ENCODE assay signal across 8 cellular contexts in the genomic region with DNA sequence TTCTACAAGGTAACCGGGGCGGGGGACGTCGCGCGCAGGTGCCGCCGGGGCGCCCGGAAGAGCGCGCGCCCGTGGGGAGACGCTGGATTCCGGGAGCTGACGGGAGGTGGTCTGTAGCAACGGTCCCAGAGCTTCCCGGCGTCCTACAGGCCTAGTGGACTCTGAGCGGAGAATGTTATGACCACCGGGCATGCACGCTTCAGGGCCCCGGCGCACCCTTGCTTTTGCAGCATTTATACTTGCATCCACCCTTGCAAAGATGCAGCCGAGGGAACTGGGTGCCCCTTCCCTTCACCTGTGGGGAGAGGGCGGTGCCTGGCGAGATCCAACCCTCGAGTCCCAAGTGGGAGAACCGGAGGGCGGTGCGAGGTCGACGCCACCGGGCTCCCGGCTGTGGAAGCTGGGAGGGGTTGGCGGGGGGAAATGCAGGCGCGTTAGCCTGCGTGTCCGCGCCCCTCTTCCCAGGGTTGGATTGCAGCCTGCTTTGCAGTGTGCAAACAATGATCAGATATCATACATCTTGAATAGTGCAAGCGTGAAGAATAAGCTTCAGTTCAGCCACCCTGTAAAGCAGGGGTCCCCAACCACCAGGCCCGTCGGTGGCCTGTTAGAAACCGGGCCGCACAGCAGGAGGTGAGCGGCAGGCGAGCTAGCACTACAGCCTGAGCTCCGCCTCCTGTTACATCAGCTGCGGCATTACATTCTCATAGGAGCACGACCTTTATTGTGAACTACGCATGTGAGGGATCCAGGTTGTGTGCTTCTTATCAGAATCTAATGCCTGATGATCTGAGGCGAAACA. TPM values are rescaled to one million over a fixed set of nuclear protein-coding genes. Genes with fewer than 3 reads are reported as not detected.
DNase-seq lines count a peak whose midpoint lies in the region; ATAC-seq and TF ChIP-seq lines count a peak whose summit lies in the region.

No MANE protein-coding gene starts in this region.

- CTCF ChIA-PET in PC-3 (lab: Charles Lee), result interaction anchor here (0.6 to 1.4 kb wide), 2 partner anchors 69 to 1262 kb away, joined by 4 to 15 read pairs; no protein-coding TSS in a partner anchor

- H3K27me3 Mint-ChIP-seq in nephron progenitor cell (ENCODE audit: low read depth, poor library complexity), result no peaks in the 10 kb centered on the region
- H3K27me3 Mint-ChIP-seq in stimulated activated naive CD8-positive, alpha-beta T cell treated with anti-CD3 and anti-CD28 coated beads, Interleukin-15, Interleukin-2, amounts not matched to agents 100 ng/mL and 50 ng/mL, for 24 hours, result no peaks in the 10 kb centered on the region

- H3K27me3 ChIP-seq in HUES64 (ENCODE audit: insufficient read depth, low read length) (no peaks in the 10 kb centered on the region), PC-3 (ENCODE audit: low read length) (no peaks in the 10 kb centered on the region)

- peaks cover 70% of the 10 kb centered on the region for H3K79me2 ChIP-seq in PC-3 (ENCODE audit: low read length)

- peaks cover 39% of the 10 kb centered on the region for H3K36me3 ChIP-seq in HUES64 (ENCODE audit: insufficient read depth, low read length)
- H3K36me3 ChIP-seq in PC-3 (ENCODE audit: low read depth, low read length), result peaks cover 11% of the 10 kb centered on the region

- no peaks in the 10 kb centered on the region for H3K9me2 ChIP-seq in PC-3 (replicated peaks; ENCODE audit: low read length)

- peaks cover 10% of the 10 kb centered on the region for H3K4me1 ChIP-seq in HUES64 (ENCODE audit: insufficient read depth, low read length)
- H3K4me1 ChIP-seq in PC-3 (ENCODE audit: insufficient read depth, low read length), result peaks cover 44% of the 10 kb centered on the region

- peak overlapping the region; percentile 96 for H3K27ac Mint-ChIP-seq in nephron progenitor cell
- peak overlapping the region; percentile 98 for H3K27ac Mint-ChIP-seq in stimulated activated naive CD8-positive, alpha-beta T cell treated with anti-CD3 and anti-CD28 coated beads, Interleukin-15, Interleukin-2, amounts not matched to agents 100 ng/mL and 50 ng/mL, for 24 hours

- peaks cover 15% of the 10 kb centered on the region for H3F3A ChIP-seq in PC-3 (ENCODE audit: low read length, unreplicated experiment)

- H3K9ac ChIP-seq in HUES64 (ENCODE audit: low read depth, low read length) (peak overlapping the region; percentile 96), PC-3 (ENCODE audit: low read length) (peak overlapping the region; percentile 86)

- H3K4me3 ChIP-seq in HUES64 (ENCODE audit: low read length) (peak overlapping the region; percentile 87), PC-3 (ENCODE audit: low read length) (peak overlapping the region; percentile 92), fibroblast of mammary gland (ENCODE audit: control insufficient read depth, low read depth, low read length) (peak overlapping the region; percentile 88)

- H2AFZ ChIP-seq in PC-3 (ENCODE audit: low read length), result peak overlapping the region; percentile 91

- DNase-seq in C1 segment of cervical spinal cord (lab: John Stamatoyannopoulos, UW) (peak in 11 of 14 donors; percentile 29 to 83 (median 48)), PC-3 (peak; percentile 84), activated T-helper 1 cell treated with Interleukin-2 at 50 U/mL for 16 hours (ENCODE audit: low read depth) (peak; percentile 55), fibroblast of mammary gland (ENCODE audit: low read depth) (peak; percentile 74), nephron progenitor cell (peak; percentile 58)

- BruUV-seq in PC-3 (replicated peaks; lab: Mats Ljungman, UMichigan), result no TSS peak

- H3K36me3 Mint-ChIP-seq in nephron progenitor cell (ENCODE audit: low read depth), result peaks cover 53% of the 10 kb centered on the region
- H3K36me3 Mint-ChIP-seq in stimulated activated naive CD8-positive, alpha-beta T cell treated with anti-CD3 and anti-CD28 coated beads, Interleukin-15, Interleukin-2, amounts not matched to agents 100 ng/mL and 50 ng/mL, for 24 hours (ENCODE audit: low read depth), result peaks cover 42% of the 10 kb centered on the region

- H4K20me1 ChIP-seq in PC-3 (ENCODE audit: low read length), result peaks cover 26% of the 10 kb centered on the region

- H3K9me3 Mint-ChIP-seq in nephron progenitor cell, result peaks cover 13% of the 10 kb centered on the region
- peaks cover 7% of the 10 kb centered on the region for H3K9me3 Mint-ChIP-seq in stimulated activated naive CD8-positive, alpha-beta T cell treated with anti-CD3 and anti-CD28 coated beads, Interleukin-15, Interleukin-2, amounts not matched to agents 100 ng/mL and 50 ng/mL, for 24 hours

- POLR2A ChIA-PET in PC-3 (lab: Charles Lee; ENCODE audit: unreplicated experiment), result interaction anchor here (0.5 to 0.6 kb wide), 2 partner anchors 59 to 69 kb away, joined by 4 to 11 read pairs; no protein-coding TSS in a partner anchor

- peak; percentile 27 for ATAC-seq in GM19468 (IDR thresholded peaks at IDR 0.05; ENCODE audit: extremely low read depth, unreplicated experiment)
- ATAC-seq in PC-3, result peak; percentile 39

- H3K4me3 Mint-ChIP-seq in nephron progenitor cell, result peak overlapping the region; percentile 88
- peak overlapping the region; percentile 99 for H3K4me3 Mint-ChIP-seq in stimulated activated naive CD8-positive, alpha-beta T cell treated with anti-CD3 and anti-CD28 coated beads, Interleukin-15, Interleukin-2, amounts not matched to agents 100 ng/mL and 50 ng/mL, for 24 hours

- H3K4me2 ChIP-seq in PC-3 (ENCODE audit: low read length), result peak overlapping the region; percentile 85

- WGBS in HUES64, result 2% methylated on average over 53 of the region's 54 CpGs

- intact Hi-C loops in PC-3 (cut with micrococcal nuclease), result loop anchor here (1.0 to 10.0 kb wide), 4 partner anchors 69 to 371 kb away; a partner anchor contains a TSS

- H3K27ac ChIP-seq in HUES64 (ENCODE audit: low read depth, low read length) (peak overlapping the region; percentile 97), PC-3 (ENCODE audit: low read length) (peak overlapping the region; percentile 67)

- no peaks in the 10 kb centered on the region for H3K9me3 ChIP-seq in HUES64 (ENCODE audit: insufficient read depth, low read depth, low read length)
- no peaks in the 10 kb centered on the region for H3K9me3 ChIP-seq in PC-3 (ENCODE audit: low read length)

- TF ChIP-seq CTCF in PC-3 (conservative IDR thresholded peaks at IDR 0.05; ENCODE audit: low read depth, low read length), result no peak
- TF ChIP-seq CTCF in fibroblast of mammary gland (conservative IDR thresholded peaks at IDR 0.05; ENCODE audit: control insufficient read depth, insufficient read depth, low read depth, low read length), result no peak
- no peak for TF ChIP-seq CTCF in nephron progenitor cell (IDR thresholded peaks at IDR 0.05)

- H3K4me1 Mint-ChIP-seq in nephron progenitor cell, result peaks cover 43% of the 10 kb centered on the region
- peaks cover 66% of the 10 kb centered on the region for H3K4me1 Mint-ChIP-seq in stimulated activated naive CD8-positive, alpha-beta T cell treated with anti-CD3 and anti-CD28 coated beads, Interleukin-15, Interleukin-2, amounts not matched to agents 100 ng/mL and 50 ng/mL, for 24 hours (ENCODE audit: low read depth)

RNA-seq across cellular contexts. Expression of a gene that starts 0.6 kb away (rescaled TPM):
- 113 TPM for polyA plus RNA-seq in HUES64 (2013, experiment 1 of 2)
- 109 TPM for polyA plus RNA-seq in HUES64 (2013, experiment 2 of 2)
- 90.2 and 97.2 TPM in 2 replicates for total RNA-seq in PC-3 (2014; rRNA removed)

RNA-seq across cellular contexts. Expression of a gene that starts 0.8 kb away (rescaled TPM):
- polyA plus RNA-seq in HUES64 (2013, experiment 1 of 2), result 7.7 TPM
- polyA plus RNA-seq in HUES64 (2013, experiment 2 of 2), result 10.1 TPM
- 4.4 and 5.6 TPM in 2 replicates for total RNA-seq in PC-3 (2014; rRNA removed)

Comparison
In these comparisons a context has a peak if more than half of its experiments do, and no peak if none do; other contexts are left out.
1. Peak in every context shown above with its lines: DNase-seq, ATAC-seq, H3K4me3 ChIP-seq and H3K27ac ChIP-seq.